Comparison of ENCODE assay signal across 16 cellular contexts in the genomic region with DNA sequence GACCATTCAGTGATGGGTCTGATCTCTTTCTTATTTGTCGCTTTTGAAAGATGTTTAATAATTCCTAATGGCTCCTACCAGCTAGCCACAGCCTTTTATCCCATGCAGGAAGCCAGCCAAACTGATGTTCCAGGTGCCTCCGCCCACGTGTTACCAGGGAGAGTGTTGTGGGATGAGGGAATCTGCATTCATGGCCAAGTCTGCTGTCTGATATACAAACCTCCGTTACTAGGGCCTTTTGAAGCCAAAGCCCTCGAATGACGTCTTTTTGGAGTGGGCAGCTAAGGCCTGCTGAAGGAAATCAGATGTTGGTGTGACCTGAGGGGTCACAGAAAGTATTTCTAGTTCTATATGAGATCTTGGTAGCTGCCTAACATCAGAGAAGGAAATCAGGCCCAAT. TPM values are rescaled to one million over a fixed set of nuclear protein-coding genes. Genes with fewer than 3 reads are reported as not detected.
DNase-seq lines count a peak whose midpoint lies in the region; ATAC-seq and TF ChIP-seq lines count a peak whose summit lies in the region.
"Had no signal": no experiment of that assay in that cellular context is flagged by ENCODE, and none has a peak within 500 bp of the region (broad histone marks: within the 10 kb centered on the region; RNA-seq: fewer than 3 reads in every experiment).

No MANE protein-coding gene starts in this region.

- no peak overlapping the region for H2BK120ac ChIP-seq in mesenchymal stem cell (ENCODE audit: low read depth, low read length)

- H3K4me3 ChIP-seq in fibroblast of pulmonary artery (replicated peaks; ENCODE audit: low read depth, low read length) (no peak overlapping the region), mesenchymal stem cell (ENCODE audit: insufficient read depth in 1 of 2, low read depth in 1 of 2, low read length in 2 of 2) (peak overlapping the region in 1 of 2 experiments; percentile 30), stomach smooth muscle (ENCODE audit: low read length in 2 of 2) (no peak overlapping the region)

- no peak for TF ChIP-seq CTCF in fibroblast of pulmonary artery (IDR thresholded peaks at IDR 0.05; ENCODE audit: low read length, missing control alignments)

- no peak overlapping the region for H4K8ac ChIP-seq in mesenchymal stem cell (ENCODE audit: low read length)

- H3K4me1 ChIP-seq in mesenchymal stem cell (ENCODE audit: control insufficient read depth, insufficient read depth, low read depth, low read length) (no peaks in the 10 kb centered on the region), stomach smooth muscle (ENCODE audit: control insufficient read depth, insufficient read depth, low read length) (peaks cover 64% of the 10 kb centered on the region)

- H3K18ac ChIP-seq in mesenchymal stem cell (ENCODE audit: low read depth in 1 of 2, low read length in 2 of 2): no peak overlapping the region

- H2BK12ac ChIP-seq in mesenchymal stem cell (ENCODE audit: low read length in 2 of 2): no peak overlapping the region

- H2BK15ac ChIP-seq in mesenchymal stem cell (ENCODE audit: low read depth, poor library complexity, severe bottlenecking): no peak overlapping the region

- H3K27ac ChIP-seq in mesenchymal stem cell (ENCODE audit: low read length, poor library complexity, severe bottlenecking): no peak overlapping the region
- H3K27ac ChIP-seq in stomach smooth muscle (ENCODE audit: low read length): peak overlapping the region; percentile 41
- H3K27ac ChIP-seq: WERI-Rb-1 had no signal

- no peak overlapping the region for H3K4ac ChIP-seq in mesenchymal stem cell (ENCODE audit: low read depth in 1 of 2, low read length in 2 of 2)

- H3K79me1 ChIP-seq in mesenchymal stem cell (replicated peaks; ENCODE audit: low read length, poor library complexity, severe bottlenecking): peaks cover 52% of the 10 kb centered on the region

- H3K9me3 ChIP-seq in mesenchymal stem cell (ENCODE audit: control insufficient read depth, low read length) (no peaks in the 10 kb centered on the region), stomach smooth muscle (ENCODE audit: control insufficient read depth in 2 of 2, low read length in 2 of 2) (no peaks in the 10 kb centered on the region)

- DNase-seq in NCI-H226 (peak; percentile 18), fibroblast of pulmonary artery (ENCODE audit: low read depth) (peak; percentile 72), mesenchymal stem cell (peak; percentile 60), NCI-H748 treated with DMSO at 0.1 percent for 48 hours (lab: John Stamatoyannopoulos, UW) (no peak), NCI-H1436 treated with DMSO at 0.1 percent for 48 hours (lab: John Stamatoyannopoulos, UW) (no peak)
- DNase-seq: activated CD8-positive, alpha-beta memory T cell treated with anti-CD3 and anti-CD28 coated beads for 24 hours; activated naive CD8-positive, alpha-beta T cell treated with anti-CD3 and anti-CD28 coated beads, Interleukin-2, amount 50 U/mL, for 24 hours; C1 segment of cervical spinal cord; cerebellar nuclear complex; GOT3; NCI-H1930; NCI-H510A treated with DMSO at 0.1 percent for 48 hours; stimulated activated CD4-positive, alpha-beta T cell treated with anti-CD3 and anti-CD28 coated beads, Interleukin-2, amount 100 ng/mL, for 48 hours; WERI-Rb-1 had no signal

- no peak overlapping the region for H3K14ac ChIP-seq in mesenchymal stem cell (ENCODE audit: low read length in 2 of 2)

- no peak for ATAC-seq in activated CD4-positive, CD25-positive, alpha-beta regulatory T cell treated with anti-CD3 and anti-CD28 coated beads, Interleukin-2, amount 50 U/mL, for 24 hours
- ATAC-seq: activated naive CD8-positive, alpha-beta T cell treated with anti-CD3 and anti-CD28 coated beads, Interleukin-2, amount 50 U/mL, for 24 hours had no signal

- H2AFZ ChIP-seq in mesenchymal stem cell (ENCODE audit: low read depth, low read length): no peak overlapping the region

- H2AK5ac ChIP-seq in mesenchymal stem cell (ENCODE audit: low read length, severe bottlenecking): no peak overlapping the region

- H3K9ac ChIP-seq in mesenchymal stem cell (ENCODE audit: low read length) (peak overlapping the region; percentile 59), stomach smooth muscle (ENCODE audit: low read length in 2 of 2) (no peak overlapping the region)

- H3K27me3 ChIP-seq in mesenchymal stem cell (ENCODE audit: control insufficient read depth in 1 of 2, insufficient read depth in 1 of 2, low read length in 2 of 2) (no peaks in the 10 kb centered on the region), stomach smooth muscle (ENCODE audit: control insufficient read depth in 1 of 2, insufficient read depth in 2 of 2, low read length in 2 of 2) (no peaks in the 10 kb centered on the region)

- H3K36me3 ChIP-seq in mesenchymal stem cell (ENCODE audit: control insufficient read depth in 1 of 2, insufficient read depth in 2 of 2, low read depth in 1 of 2, low read length in 2 of 2) (peaks cover 13 to 30% of the 10 kb centered on the region in 2 experiments), stomach smooth muscle (ENCODE audit: control insufficient read depth in 2 of 2, insufficient read depth in 2 of 2, low read length in 2 of 2) (peaks cover 4% of the 10 kb centered on the region in 2 donors)

- H2BK5ac ChIP-seq in mesenchymal stem cell (ENCODE audit: low read depth, low read length, poor library complexity, severe bottlenecking): no peak overlapping the region

- no peak overlapping the region for H3K23ac ChIP-seq in mesenchymal stem cell (ENCODE audit: low read length in 2 of 2)

- 88% methylated on average over 5 of the region's 6 CpGs for WGBS in mesenchymal stem cell

- no peak overlapping the region for H4K91ac ChIP-seq in mesenchymal stem cell (ENCODE audit: low read length)

- H3K4me2 ChIP-seq in mesenchymal stem cell (ENCODE audit: low read length, poor library complexity, severe bottlenecking): no peak overlapping the region

RNA-seq across cellular contexts. Expression of gene STK35, which starts 21.3 kb away (rescaled TPM):
- polyA plus RNA-seq in mesenchymal stem cell (2013, experiment 1 of 2): 11.0 TPM
- 10.8 TPM for polyA plus RNA-seq in mesenchymal stem cell (2013, experiment 2 of 2)

Comparison
In these comparisons a context has a peak if more than half of its experiments do, and no peak if none do; other contexts are left out.
1. DNase-seq: peak in NCI-H226 (single experiment), fibroblast of pulmonary artery (single experiment) and mesenchymal stem cell (single experiment); none in NCI-H748 treated with DMSO at 0.1 percent for 48 hours (single experiment) and NCI-H1436 treated with DMSO at 0.1 percent for 48 hours (single experiment).